In genomic region chr4:185276036-185276435, GRCh38 we compare ENCODE assay signal across 22 cellular contexts.
A peak's percentile ranks its signal among the peaks of the same experiment; 100 is the strongest.
DNase-seq lines count a peak whose midpoint lies in the region; ATAC-seq, FAIRE-seq and TF ChIP-seq lines count a peak whose summit lies in the region.
"Had no signal": no experiment of that assay in that cellular context is flagged by ENCODE, and none has a peak within 500 bp of the region (broad histone marks: within the 10 kb centered on the region; RNA-seq: fewer than 3 reads in every experiment).

No MANE protein-coding gene starts in this region.

- H3K4me1 Mint-ChIP-seq in MCF 10A (ENCODE audit: insufficient read depth, unreplicated experiment) (peaks cover 13% of the 10 kb centered on the region), astrocyte (ENCODE audit: low read depth, unreplicated experiment) (no peaks in the 10 kb centered on the region)

- peaks cover 6% of the 10 kb centered on the region for H3K79me2 ChIP-seq in mammary epithelial cell (ENCODE audit: insufficient read depth, low read length)
- peaks cover 11% of the 10 kb centered on the region for H3K79me2 ChIP-seq in astrocyte (ENCODE audit: insufficient read depth, low read length)
- H3K79me2 ChIP-seq: hepatocyte had no signal

- no peaks in the 10 kb centered on the region for H3K36me3 ChIP-seq in mammary epithelial cell (ENCODE audit: insufficient read depth, low read length)
- H3K36me3 ChIP-seq in astrocyte (ENCODE audit: insufficient read depth, low read length), result no peaks in the 10 kb centered on the region

- no peak overlapping the region for H3K4me3 ChIP-seq in mammary epithelial cell (replicated peaks in 1 of 3; ENCODE audit: insufficient read depth in 1 of 3, low read depth in 2 of 3, low read length in 3 of 3)
- H3K4me3 ChIP-seq in astrocyte (ENCODE audit: insufficient read depth, low read depth, low read length), result no peak overlapping the region
- no peak overlapping the region for H3K4me3 ChIP-seq in fibroblast of the aortic adventitia (ENCODE audit: low read depth, low read length)
- H3K4me3 ChIP-seq: esophagus squamous epithelium, hepatocyte, lung had no signal

- no TSS peak for BruUV-seq in mammary epithelial cell (replicated peaks; lab: Mats Ljungman, UMichigan)
- no TSS peak for BruUV-seq in MCF 10A (replicated peaks; lab: Mats Ljungman, UMichigan)

- H3K27me3 ChIP-seq in mammary epithelial cell (ENCODE audit: insufficient read depth, low read length) (no peaks in the 10 kb centered on the region), astrocyte (ENCODE audit: insufficient read depth, low read length) (no peaks in the 10 kb centered on the region)
- H3K27me3 ChIP-seq: esophagus squamous epithelium, hepatocyte had no signal

- H3K36me3 Mint-ChIP-seq in MCF 10A (ENCODE audit: insufficient read depth, unreplicated experiment) (peaks cover 7% of the 10 kb centered on the region), astrocyte (ENCODE audit: low read depth, unreplicated experiment) (peaks cover 13% of the 10 kb centered on the region)
- H3K36me3 Mint-ChIP-seq: WTC11 had no signal

- H3K9ac ChIP-seq in mammary epithelial cell (ENCODE audit: insufficient read depth, low read length) (no peak overlapping the region), astrocyte (ENCODE audit: low read length) (no peak overlapping the region)

- no peak overlapping the region for H3K4me3 Mint-ChIP-seq in MCF 10A (ENCODE audit: unreplicated experiment)
- H3K4me3 Mint-ChIP-seq in astrocyte (ENCODE audit: unreplicated experiment), result no peak overlapping the region
- H3K4me3 Mint-ChIP-seq: activated CD4-positive, alpha-beta memory T cell treated with anti-CD3 and anti-CD28 coated beads for 36 hours; WTC11 had no signal

- dilution Hi-C loops in mammary epithelial cell (cut with HindIII; ENCODE audit: low sequenced_read_pairs), result no loop called here

- intact Hi-C loops in mammary epithelial cell (cut with micrococcal nuclease) (no loop called here), MCF 10A (cut with micrococcal nuclease) (no loop called here)

- H3K4me1 ChIP-seq in mammary epithelial cell (ENCODE audit: insufficient read depth, low read length) (peaks cover 9% of the 10 kb centered on the region), astrocyte (ENCODE audit: insufficient read depth, low read length) (peaks cover 10% of the 10 kb centered on the region)
- H3K4me1 ChIP-seq: esophagus squamous epithelium had no signal

- H3K27ac ChIP-seq in mammary epithelial cell (ENCODE audit: insufficient read depth, low read depth, low read length) (no peak overlapping the region), astrocyte (ENCODE audit: low read depth, low read length) (peak overlapping the region; percentile 36)
- H3K27ac ChIP-seq: 22Rv1, esophagus squamous epithelium, hepatocyte had no signal

- H4K20me1 ChIP-seq in mammary epithelial cell (ENCODE audit: insufficient read depth, low read length) (no peaks in the 10 kb centered on the region), astrocyte (ENCODE audit: insufficient read depth, low read length) (no peaks in the 10 kb centered on the region)

- CTCF ChIA-PET in mammary epithelial cell (lab: Charles Lee; ENCODE audit: low non-redundant PET), result no interaction called here
- CTCF ChIA-PET in MCF 10A (lab: Yijun Ruan, JAX), result no interaction called here

- H2AFZ ChIP-seq in mammary epithelial cell (ENCODE audit: low read depth, low read length), result no peak overlapping the region
- no peak overlapping the region for H2AFZ ChIP-seq in astrocyte (ENCODE audit: low read depth, low read length)
- H2AFZ ChIP-seq: hepatocyte had no signal

- no peaks in the 10 kb centered on the region for H3K27me3 Mint-ChIP-seq in MCF 10A (ENCODE audit: insufficient read depth, unreplicated experiment)
- H3K27me3 Mint-ChIP-seq in astrocyte (ENCODE audit: low read depth, unreplicated experiment), result no peaks in the 10 kb centered on the region
- H3K27me3 Mint-ChIP-seq: activated CD4-positive, alpha-beta memory T cell treated with anti-CD3 and anti-CD28 coated beads for 36 hours had no signal

- DNase-seq in mammary epithelial cell (peak; percentile 28), MCF 10A (ENCODE audit: unreplicated experiment) (no peak), astrocyte (ENCODE audit: low read depth) (peak; percentile 60), fibroblast of the aortic adventitia (ENCODE audit: low read depth) (peak; percentile 67), NCI-H1417 treated with DMSO at 0.1 percent for 48 hours (lab: John Stamatoyannopoulos, UW) (no peak)
- no peak for DNase-seq in activated naive CD4-positive, alpha-beta T cell (lab: John Stamatoyannopoulos, UW)
- DNase-seq: activated CD4-positive, alpha-beta memory T cell treated with anti-CD3 and anti-CD28 coated beads for 36 hours; activated gamma-delta T cell treated with Interleukin-2 at 50 U/mL for 16 hours; amygdala; COR-L47; DND-41; effector CD4-positive, alpha-beta T cell; esophagus squamous epithelium; NCI-H1930; stimulated activated CD4-positive, alpha-beta T cell treated with anti-CD3 and anti-CD28 coated beads, Interleukin-12 subunit alpha, Interleukin-12 subunit beta, amount 100 ng/mL, for 4 hours; stimulated activated CD8-positive, alpha-beta memory T cell treated with anti-CD3 and anti-CD28 coated beads, Interleukin-4, amount 100 ng/mL, for 48 hours had no signal

- no peaks in the 10 kb centered on the region for H3K9me3 ChIP-seq in mammary epithelial cell (replicated peaks; ENCODE audit: insufficient read depth, low read length)
- no peaks in the 10 kb centered on the region for H3K9me3 ChIP-seq in astrocyte (ENCODE audit: insufficient read depth, low read depth, low read length)
- H3K9me3 ChIP-seq: esophagus squamous epithelium had no signal

- H3K27ac Mint-ChIP-seq in MCF 10A (ENCODE audit: low read depth, unreplicated experiment), result no peak overlapping the region
- H3K27ac Mint-ChIP-seq in astrocyte (ENCODE audit: unreplicated experiment), result no peak overlapping the region
- H3K27ac Mint-ChIP-seq: activated CD4-positive, alpha-beta memory T cell treated with anti-CD3 and anti-CD28 coated beads for 36 hours had no signal

- H3K9me3 Mint-ChIP-seq in MCF 10A (ENCODE audit: unreplicated experiment) (no peaks in the 10 kb centered on the region), astrocyte (ENCODE audit: unreplicated experiment) (no peaks in the 10 kb centered on the region)
- H3K9me3 Mint-ChIP-seq: activated CD4-positive, alpha-beta memory T cell treated with anti-CD3 and anti-CD28 coated beads for 36 hours; WTC11 had no signal

- H3K4me2 ChIP-seq in mammary epithelial cell (ENCODE audit: insufficient read depth, low read depth, low read length) (no peak overlapping the region), astrocyte (ENCODE audit: low read length) (peak overlapping the region; percentile 17)
- H3K4me2 ChIP-seq: hepatocyte had no signal

- in situ Hi-C loops in mammary epithelial cell (cut with MboI; ENCODE audit: low sequenced_read_pairs in 2 of 2), result no loop called here

- ATAC-seq in HG03469 (IDR thresholded peaks at IDR 0.05; ENCODE audit: unreplicated experiment) (no peak), GM18858 (IDR thresholded peaks at IDR 0.05; ENCODE audit: unreplicated experiment) (no peak)

- no peak for TF ChIP-seq CTCF in mammary epithelial cell (conservative IDR thresholded peaks at IDR 0.05 in 1 of 2, IDR thresholded peaks at IDR 0.05 in 1 of 2; ENCODE audit: extremely low read depth in 1 of 2, insufficient read depth in 1 of 2, low read depth in 1 of 2, low read length in 2 of 2)
- TF ChIP-seq CTCF in MCF 10A (IDR thresholded peaks at IDR 0.05; ENCODE audit: unreplicated experiment), result no peak
- no peak for TF ChIP-seq CTCF in astrocyte (IDR thresholded peaks at IDR 0.05; ENCODE audit: insufficient read depth, low read depth, low read length)
- TF ChIP-seq CTCF in fibroblast of the aortic adventitia (IDR thresholded peaks at IDR 0.05; ENCODE audit: insufficient read depth, low read length), result no peak

- POLR2A ChIA-PET in MCF 10A (lab: Yijun Ruan, JAX), result no interaction called here

- peak; percentile 39 for FAIRE-seq in astrocyte (lab: Jason Lieb, UNC)

Comparison
In these comparisons a context has a peak if more than half of its experiments do, and no peak if none do; other contexts are left out.
1. DNase-seq: peak in mammary epithelial cell (single experiment), astrocyte (single experiment) and fibroblast of the aortic adventitia (single experiment); none in MCF 10A (single experiment), NCI-H1417 treated with DMSO at 0.1 percent for 48 hours (single experiment) and activated naive CD4-positive, alpha-beta T cell (0 of 4).